12 cellular contexts compared by ENCODE assay signal in genomic region chr15:62163397-62163796, GRCh38. TPM values are rescaled to one million over a fixed set of nuclear protein-coding genes. Genes with fewer than 3 reads are reported as not detected.
DNase-seq lines count a peak whose midpoint lies in the region; ATAC-seq and TF ChIP-seq lines count a peak whose summit lies in the region.
"Had no signal": no experiment of that assay in that cellular context is flagged by ENCODE, and none has a peak within 500 bp of the region (broad histone marks: within the 10 kb centered on the region; RNA-seq: fewer than 3 reads in every experiment).

No MANE protein-coding gene starts in this region.

- H4K91ac ChIP-seq in trophoblast cell (ENCODE audit: low read depth, low read length), result no peak overlapping the region

- no peak overlapping the region for H4K12ac ChIP-seq in trophoblast cell (ENCODE audit: low read depth, low read length)

- H3K36me3 Mint-ChIP-seq in MCF 10A (ENCODE audit: insufficient read depth, unreplicated experiment), result no peaks in the 10 kb centered on the region

- no peak for ATAC-seq in body of pancreas
- no peak for ATAC-seq in thoracic aorta (ENCODE audit: insufficient number of reproducible peaks, low FRiP score, low read depth)
- no peak for ATAC-seq in GM18517 (IDR thresholded peaks at IDR 0.05; ENCODE audit: unreplicated experiment)
- no peak for ATAC-seq in HG03520 (IDR thresholded peaks at IDR 0.05; ENCODE audit: unreplicated experiment)
- ATAC-seq: PC-3 had no signal

- no peaks in the 10 kb centered on the region for H3K9me3 ChIP-seq in mammary epithelial cell (replicated peaks; ENCODE audit: insufficient read depth, low read length)
- H3K9me3 ChIP-seq in body of pancreas, result no peaks in the 10 kb centered on the region
- no peaks in the 10 kb centered on the region for H3K9me3 ChIP-seq in thoracic aorta
- no peaks in the 10 kb centered on the region for H3K9me3 ChIP-seq in trophoblast cell (ENCODE audit: insufficient read depth, low read depth, low read length)
- H3K9me3 ChIP-seq: right lobe of liver had no signal

- H2BK5ac ChIP-seq in trophoblast cell (ENCODE audit: low read depth, low read length, poor library complexity), result no peak overlapping the region

- H3K79me1 ChIP-seq in trophoblast cell (ENCODE audit: low read length), result no peaks in the 10 kb centered on the region

- H3K27me3 ChIP-seq in mammary epithelial cell (ENCODE audit: insufficient read depth, low read length) (peaks cover 35% of the 10 kb centered on the region), body of pancreas (no peaks in the 10 kb centered on the region), thoracic aorta (replicated peaks; ENCODE audit: insufficient read depth) (no peaks in the 10 kb centered on the region), trophoblast cell (ENCODE audit: insufficient read depth, low read length) (peaks cover 21% of the 10 kb centered on the region)

- no peak overlapping the region for H3K27ac ChIP-seq in mammary epithelial cell (ENCODE audit: insufficient read depth, low read depth, low read length)
- H3K27ac ChIP-seq in body of pancreas, result peak overlapping the region; percentile 85 to 93 (median 90)
- no peak overlapping the region for H3K27ac ChIP-seq in thoracic aorta
- H3K27ac ChIP-seq in trophoblast cell (ENCODE audit: low read depth, low read length), result no peak overlapping the region

- H3K27ac Mint-ChIP-seq in MCF 10A (ENCODE audit: low read depth, unreplicated experiment), result no peak overlapping the region

- POLR2A ChIA-PET in MCF 10A (lab: Yijun Ruan, JAX), result no interaction called here

- peaks cover 13% of the 10 kb centered on the region for H3K27me3 Mint-ChIP-seq in MCF 10A (ENCODE audit: insufficient read depth, unreplicated experiment)

- no peak overlapping the region for H2BK12ac ChIP-seq in trophoblast cell (ENCODE audit: low read length)

- no peak overlapping the region for H3K23ac ChIP-seq in trophoblast cell (ENCODE audit: low read length)

- intact Hi-C loops in MCF 10A (cut with micrococcal nuclease), result no loop called here
- intact Hi-C loops in mammary epithelial cell (cut with micrococcal nuclease), result loop anchor here (10.0 kb wide), 1 partner anchor 81 kb away; no protein-coding TSS in a partner anchor
- intact Hi-C loops in body of pancreas (cut with DNase I), result no loop called here

- peaks cover 10% of the 10 kb centered on the region for H3K4me1 ChIP-seq in mammary epithelial cell (ENCODE audit: insufficient read depth, low read length)
- peaks cover 65% of the 10 kb centered on the region for H3K4me1 ChIP-seq in body of pancreas
- peaks cover 0 to 13% of the 10 kb centered on the region in 2 donors for H3K4me1 ChIP-seq in thoracic aorta (ENCODE audit: control insufficient read depth in 1 of 2, low read depth in 2 of 2)
- H3K4me1 ChIP-seq in trophoblast cell (ENCODE audit: control insufficient read depth in 1 of 2, insufficient read depth in 2 of 2, low read length in 2 of 2), result peaks cover 10 to 12% of the 10 kb centered on the region in 2 experiments

- peak overlapping the region; percentile 12 for H3K4me3 Mint-ChIP-seq in MCF 10A (ENCODE audit: unreplicated experiment)

- H3K4me2 ChIP-seq in mammary epithelial cell (ENCODE audit: insufficient read depth, low read depth, low read length) (no peak overlapping the region), trophoblast cell (ENCODE audit: low read length) (no peak overlapping the region)

- no peak overlapping the region for H2BK120ac ChIP-seq in trophoblast cell (ENCODE audit: insufficient read depth, low read length, poor library complexity)

- BruUV-seq in MCF 10A (replicated peaks; lab: Mats Ljungman, UMichigan), result no TSS peak
- BruUV-seq in mammary epithelial cell (replicated peaks; lab: Mats Ljungman, UMichigan), result no TSS peak

- CTCF ChIA-PET in MCF 10A (lab: Yijun Ruan, JAX) (interaction anchor here (0.5 to 1.1 kb wide), 2 partner anchors 21 to 213 kb away, joined by 3 read pairs; no protein-coding TSS in a partner anchor), mammary epithelial cell (lab: Charles Lee; ENCODE audit: low non-redundant PET) (no interaction called here)

- H3K4me3 ChIP-seq in mammary epithelial cell (replicated peaks in 1 of 3; ENCODE audit: insufficient read depth in 1 of 3, low read depth in 2 of 3, low read length in 3 of 3) (no peak overlapping the region), body of pancreas (peak overlapping the region; percentile 40 to 41), thoracic aorta (peak overlapping the region; percentile 51), trophoblast cell (ENCODE audit: low read depth, low read length) (no peak overlapping the region)

- no peak for DNase-seq in MCF 10A (ENCODE audit: unreplicated experiment)
- DNase-seq in mammary epithelial cell, result no peak
- DNase-seq in body of pancreas, result peak in 1 of 4 donors; percentile 48
- peak; percentile 22 to 41 for DNase-seq in lung microvascular endothelial cell (ENCODE audit: low read depth in 2 of 2)
- DNase-seq in thoracic aorta (ENCODE audit: low spot score), result no peak
- no peak for DNase-seq in trophoblast cell
- DNase-seq: PC-3, T1000 had no signal

- dilution Hi-C loops in mammary epithelial cell (cut with HindIII; ENCODE audit: low sequenced_read_pairs), result no loop called here

- no peaks in the 10 kb centered on the region for H3K36me3 ChIP-seq in mammary epithelial cell (ENCODE audit: insufficient read depth, low read length)
- no peaks in the 10 kb centered on the region for H3K36me3 ChIP-seq in body of pancreas (replicated peaks in 1 of 2; ENCODE audit: insufficient read depth in 1 of 2, low read depth in 2 of 2)
- no peaks in the 10 kb centered on the region for H3K36me3 ChIP-seq in thoracic aorta
- H3K36me3 ChIP-seq in trophoblast cell (ENCODE audit: control insufficient read depth in 1 of 2, insufficient read depth in 2 of 2, low read length in 2 of 2), result no peaks in the 10 kb centered on the region
- H3K36me3 ChIP-seq: right lobe of liver had no signal

- no peak overlapping the region for H3K18ac ChIP-seq in trophoblast cell (ENCODE audit: low read length)

- no peak overlapping the region for H4K8ac ChIP-seq in trophoblast cell (ENCODE audit: low read depth, low read length)

- no peaks in the 10 kb centered on the region for H3K4me1 Mint-ChIP-seq in MCF 10A (ENCODE audit: insufficient read depth, unreplicated experiment)

- H2AFZ ChIP-seq in mammary epithelial cell (ENCODE audit: low read depth, low read length) (no peak overlapping the region), trophoblast cell (ENCODE audit: insufficient read depth, low read length, poor library complexity) (no peak overlapping the region)

- H3K4ac ChIP-seq in trophoblast cell (ENCODE audit: low read depth, low read length), result no peak overlapping the region

- H3K9me3 Mint-ChIP-seq in MCF 10A (ENCODE audit: unreplicated experiment), result no peaks in the 10 kb centered on the region

- H3K9ac ChIP-seq in mammary epithelial cell (ENCODE audit: insufficient read depth, low read length), result no peak overlapping the region
- no peak overlapping the region for H3K9ac ChIP-seq in trophoblast cell (ENCODE audit: low read length)

- no peak overlapping the region for H3K14ac ChIP-seq in trophoblast cell (ENCODE audit: low read length)

- in situ Hi-C loops in mammary epithelial cell (cut with MboI; ENCODE audit: low sequenced_read_pairs in 2 of 2), result no loop called here

- no peaks in the 10 kb centered on the region for H4K20me1 ChIP-seq in mammary epithelial cell (ENCODE audit: insufficient read depth, low read length)

- WGBS in mammary epithelial cell (ENCODE audit: low coverage, missing lambda C conversion rate), result 80% methylated on average over 9 of the region's 9 CpGs
- whole genome bisulfite sequencing in body of pancreas, 2 donors, result 29 to 39% methylated on average over 9 of the region's 9 CpGs
- WGBS in trophoblast cell (ENCODE audit: extremely low coverage, insufficient coverage, insufficient read length), result no CpG with 5 or more reads among the region's 9 CpGs

- H2AK5ac ChIP-seq in trophoblast cell (ENCODE audit: low read length), result no peak overlapping the region

- no peak for TF ChIP-seq CTCF in MCF 10A (IDR thresholded peaks at IDR 0.05; ENCODE audit: unreplicated experiment)
- no peak for TF ChIP-seq CTCF in mammary epithelial cell (conservative IDR thresholded peaks at IDR 0.05 in 1 of 2, IDR thresholded peaks at IDR 0.05 in 1 of 2; ENCODE audit: extremely low read depth in 1 of 2, insufficient read depth in 1 of 2, low read depth in 1 of 2, low read length in 2 of 2)
- TF ChIP-seq CTCF in body of pancreas (IDR thresholded peaks at IDR 0.05), result no peak
- TF ChIP-seq CTCF in thoracic aorta (IDR thresholded peaks at IDR 0.05), result no peak

- H3K79me2 ChIP-seq in mammary epithelial cell (ENCODE audit: insufficient read depth, low read length) (no peaks in the 10 kb centered on the region), trophoblast cell (ENCODE audit: control insufficient read depth, insufficient read depth, low read length, poor library complexity) (no peaks in the 10 kb centered on the region)

- TF ChIP-seq POLR2A in body of pancreas (IDR thresholded peaks at IDR 0.05), result no peak

RNA-seq across cellular contexts. Expression of gene C2CD4B, which starts 1.7 kb away (rescaled TPM):
- not detected in 2 replicates for total RNA-seq in MCF 10A (2022)
- not detected for total RNA-seq in mammary epithelial cell
- not detected for polyA plus RNA-seq in mammary epithelial cell
- polyA minus RNA-seq in mammary epithelial cell, result not detected
- total RNA-seq in body of pancreas, result 100 to 1,000 TPM in 1 of 2 donors, 10 to 100 TPM in 1; 75.8 to 142 TPM
- 20.0 and 45.6 TPM in 2 replicates for total RNA-seq in lung microvascular endothelial cell
- total RNA-seq in thoracic aorta, result 10 to 100 TPM in 1 of 2 donors, 1 to 10 TPM in 1; 8.0 to 42.1 TPM
- 0.74 and 0.90 TPM in 2 replicates for polyA plus RNA-seq in trophoblast cell (2013)
- total RNA-seq: G401, PC-3 had no signal

Comparison
In these comparisons a context has a peak if more than half of its experiments do, and no peak if none do; other contexts are left out.
1. DNase-seq: peak in lung microvascular endothelial cell (2 of 2); none in MCF 10A (single experiment), mammary epithelial cell (single experiment), thoracic aorta (single experiment) and trophoblast cell (0 of 2).
2. H3K27ac ChIP-seq: peak in body of pancreas (4 of 4); none in mammary epithelial cell (single experiment), thoracic aorta (0 of 2) and trophoblast cell (single experiment).
3. H3K4me3 ChIP-seq: peak in body of pancreas (2 of 2) and thoracic aorta (single experiment); none in mammary epithelial cell (0 of 3) and trophoblast cell (single experiment).